In the genomic region with DNA sequence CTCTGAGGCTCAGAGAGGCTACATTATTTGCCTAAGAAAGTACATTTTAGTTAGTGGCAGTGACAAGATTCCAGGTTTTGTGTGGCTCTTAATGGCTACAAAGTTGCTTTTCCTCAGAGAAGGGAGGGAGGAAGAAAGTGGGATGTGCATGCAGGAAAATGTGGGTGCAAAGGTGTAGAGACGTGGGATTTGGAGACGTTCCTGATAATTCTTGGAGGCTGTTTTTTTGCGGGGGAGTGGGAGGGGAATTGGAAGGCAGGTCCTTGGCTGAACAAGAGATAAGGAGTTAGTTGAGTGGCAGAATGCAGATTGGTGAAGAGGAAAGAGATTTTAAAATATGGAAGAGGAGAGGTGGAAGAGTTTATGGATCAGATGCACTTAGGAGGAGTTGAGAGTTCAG, we compare ENCODE assay signal across 3 cellular contexts.
"Had no signal": no experiment of that assay in that cellular context is flagged by ENCODE, and none has a peak within 500 bp of the region (broad histone marks: within the 10 kb centered on the region; RNA-seq: fewer than 3 reads in every experiment).

No MANE protein-coding gene starts in this region.

- DNase-seq: GDM1, GF-D8 had no signal

- H3K4me3 ChIP-seq: GM12878 had no signal

- ATAC-seq: GM12878 had no signal
